Comparison of ENCODE assay signal across 10 cellular contexts in genomic region chr5:172919525-172920446, GRCh38. TPM values are rescaled to one million over a fixed set of nuclear protein-coding genes. Genes with fewer than 3 reads are reported as not detected.
DNase-seq lines count a peak whose midpoint lies in the region; ATAC-seq and TF ChIP-seq lines count a peak whose summit lies in the region.
"Had no signal": no experiment of that assay in that cellular context is flagged by ENCODE, and none has a peak within 500 bp of the region (broad histone marks: within the 10 kb centered on the region; RNA-seq: fewer than 3 reads in every experiment).

No MANE protein-coding gene starts in this region.

- no peak for TF ChIP-seq CTCF in AG04450 (IDR thresholded peaks at IDR 0.05; ENCODE audit: low read depth, low read length)
- no peak for TF ChIP-seq CTCF in RWPE1 (conservative IDR thresholded peaks at IDR 0.05; ENCODE audit: low read depth)
- no peak for TF ChIP-seq CTCF in esophagus muscularis mucosa (IDR thresholded peaks at IDR 0.05)

- H3K36me3 ChIP-seq in esophagus muscularis mucosa: peaks cover 20 to 86% (median 63%) of the 10 kb centered on the region in 4 donors
- peaks cover 17% of the 10 kb centered on the region for H3K36me3 ChIP-seq in H7 (replicated peaks; ENCODE audit: control insufficient read depth, insufficient read depth, low read length)

- ATAC-seq in naive B cell (ENCODE audit: low read depth in 2 of 2): no peak
- ATAC-seq in HG03108 (IDR thresholded peaks at IDR 0.05; ENCODE audit: unreplicated experiment): no peak
- ATAC-seq in GM19455 (IDR thresholded peaks at IDR 0.05; ENCODE audit: unreplicated experiment): no peak

- POLR2A ChIA-PET in AG04450 (lab: Yijun Ruan, JAX): interaction anchor here (0.7 to 1.6 kb wide), 7 partner anchors 8 to 205 kb away, joined by 3 to 14 read pairs (median 5); partner anchors contain the start of gene DUSP1
- POLR2A ChIA-PET in RWPE1 (lab: Yijun Ruan, JAX; ENCODE audit: low non-redundant PET): no interaction called here

- no peaks in the 10 kb centered on the region for H3K9me3 Mint-ChIP-seq in naive B cell

- CTCF ChIA-PET in AG04450 (lab: Charles Lee) (interaction anchor here (1.0 to 1.5 kb wide), 5 partner anchors 9 to 205 kb away, joined by 3 to 5 read pairs (median 4); no protein-coding TSS in a partner anchor), RWPE1 (lab: Yijun Ruan, JAX) (interaction anchor here (0.6 to 1.5 kb wide), 3 partner anchors 12 to 206 kb away, joined by 3 to 5 read pairs (median 5); no protein-coding TSS in a partner anchor)

- H3K27me3 Mint-ChIP-seq in naive B cell: no peaks in the 10 kb centered on the region

- peaks cover 4 to 30% (median 26%) of the 10 kb centered on the region in 4 donors for H3K4me1 ChIP-seq in esophagus muscularis mucosa
- H3K4me1 ChIP-seq: parathyroid adenoma had no signal

- H3K27me3 ChIP-seq in AG04450 (ENCODE audit: control insufficient read depth, insufficient read depth, low read length): no peaks in the 10 kb centered on the region
- no peaks in the 10 kb centered on the region for H3K27me3 ChIP-seq in esophagus muscularis mucosa
- H3K27me3 ChIP-seq in H7 (ENCODE audit: control insufficient read depth, insufficient read depth, low read length): no peaks in the 10 kb centered on the region

- H3K4me1 Mint-ChIP-seq in naive B cell: peaks cover 22 to 31% (median 28%) of the 10 kb centered on the region in 3 donors

- DNase-seq in AG04450 (ENCODE audit: low read depth, low spot score): no peak
- no peak for DNase-seq in RWPE1 (ENCODE audit: low spot score)
- DNase-seq in esophagus muscularis mucosa (ENCODE audit: extremely low spot score): no peak
- no peak for DNase-seq in naive B cell
- no peak for DNase-seq in H7
- no peak for DNase-seq in kidney tubule cell (ENCODE audit: low spot score)
- DNase-seq: NCI-H1694 had no signal

- WGBS in esophagus muscularis mucosa: 57% methylated on average over 10 of the region's 16 CpGs

- peak overlapping the region; percentile 100 for H3K27ac ChIP-seq in AG04450 (ENCODE audit: low read depth, low read length)
- peak overlapping the region; percentile 93 for H3K27ac ChIP-seq in RWPE1
- H3K27ac ChIP-seq in esophagus muscularis mucosa (replicated peaks in 1 of 4): peak overlapping the region; percentile 66 to 92 (median 84)
- H3K27ac ChIP-seq: parathyroid adenoma had no signal

- TF ChIP-seq EP300 in esophagus muscularis mucosa (IDR thresholded peaks at IDR 0.05): peak; percentile 91

- intact Hi-C loops in esophagus muscularis mucosa (cut with DNase I): no loop called here

- H3K4me3 Mint-ChIP-seq in naive B cell: peak overlapping the region in 1 of 8 donors; percentile 25

- no peaks in the 10 kb centered on the region; the same call in 1 of the 2 replicates for H3K9me3 ChIP-seq in AG04450 (ENCODE audit: control insufficient read depth, insufficient read depth, low read length)
- H3K9me3 ChIP-seq in esophagus muscularis mucosa: no peaks in the 10 kb centered on the region

- H3K4me3 ChIP-seq in AG04450 (ENCODE audit: low read depth, low read length) (no peak overlapping the region), esophagus muscularis mucosa (no peak overlapping the region), H7 (ENCODE audit: insufficient read depth, low read depth, low read length) (no peak overlapping the region)

- TF ChIP-seq POLR2A in esophagus muscularis mucosa (IDR thresholded peaks at IDR 0.05; ENCODE audit: low read depth): no peak

- H3K36me3 Mint-ChIP-seq in naive B cell: peaks cover 0 to 33% of the 10 kb centered on the region in 2 donors

- H3K27ac Mint-ChIP-seq in naive B cell: peak overlapping the region; percentile 81 to 99 (median 84)

RNA-seq across cellular contexts. Expression of gene RPL26L1, which starts 39.4 kb away (rescaled TPM):
- 83.5 and 88.2 TPM in 2 replicates for polyA plus RNA-seq in AG04450 (2011; rRNA removed)
- 45.7 and 50.0 TPM in 2 replicates for polyA minus RNA-seq in AG04450 (2011; rRNA and poly(A)+ RNA removed)
- total RNA-seq in esophagus muscularis mucosa: 10 to 100 TPM; 17.8 to 25.8 (median 22.1) TPM
- polyA plus RNA-seq in naive B cell (ENCODE audit: low read depth in 6 of 6): 10 to 100 TPM; 20.0 to 40.2 (median 27.7) TPM
- total RNA-seq in H7 (2014; rRNA removed; shearing (Covaris generic)): 42.7 and 45.9 TPM in 2 replicates
